ENCODE assay signal across 11 cellular contexts in the genomic region with DNA sequence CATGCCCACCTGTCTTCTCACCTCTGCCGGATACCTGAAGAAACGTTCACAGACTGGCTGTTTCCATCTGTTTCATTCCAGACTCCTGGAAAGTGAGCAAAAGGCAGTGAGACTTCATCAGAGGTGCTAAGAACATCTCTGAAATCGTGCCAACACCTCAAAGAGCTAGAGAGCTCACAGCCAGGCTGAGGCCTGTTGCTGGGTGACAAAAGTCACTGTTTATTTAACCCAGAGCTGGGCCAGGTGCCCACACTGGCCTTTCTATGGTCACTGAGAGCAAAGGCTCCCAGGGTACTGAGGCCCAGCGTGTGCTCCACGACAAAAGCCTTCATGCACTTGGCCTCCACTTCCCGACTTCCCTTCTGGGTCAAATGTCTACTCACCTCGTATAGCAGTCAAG. TPM values are rescaled to one million over a fixed set of nuclear protein-coding genes. Genes with fewer than 3 reads are reported as not detected.
DNase-seq lines count a peak whose midpoint lies in the region; ATAC-seq, FAIRE-seq and TF ChIP-seq lines count a peak whose summit lies in the region.
"Had no signal": no experiment of that assay in that cellular context is flagged by ENCODE, and none has a peak within 500 bp of the region (broad histone marks: within the 10 kb centered on the region; RNA-seq: fewer than 3 reads in every experiment).

No MANE protein-coding gene starts in this region.

- H3K4me3 ChIP-seq in RWPE2 (ENCODE audit: severe bottlenecking) (no peak overlapping the region), skeletal muscle satellite cell (ENCODE audit: low read length) (no peak overlapping the region), osteoblast (ENCODE audit: insufficient read depth, low read length) (no peak overlapping the region)

- H3K27ac ChIP-seq in RWPE2 (ENCODE audit: poor library complexity, severe bottlenecking) = peak overlapping the region; percentile 27
- H3K27ac ChIP-seq in osteoblast (ENCODE audit: low read depth, low read length) = no peak overlapping the region
- H3K27ac ChIP-seq: WERI-Rb-1 had no signal

- peak overlapping the region; percentile 16 for H3K4me2 ChIP-seq in skeletal muscle satellite cell (ENCODE audit: low read length)
- H3K4me2 ChIP-seq in osteoblast (ENCODE audit: insufficient read depth, low read length) = no peak overlapping the region

- no peak overlapping the region for H2AFZ ChIP-seq in osteoblast (ENCODE audit: low read length)

- H3K9ac ChIP-seq in skeletal muscle satellite cell (ENCODE audit: low read depth, low read length) = no peak overlapping the region

- peak; percentile 53 for FAIRE-seq in islet of Langerhans (lab: Jason Lieb, UNC)

- peak; percentile 86 for DNase-seq in M059J (ENCODE audit: low read depth)
- no peak for DNase-seq in RWPE2 (ENCODE audit: low spot score)
- no peak for DNase-seq in osteoblast (ENCODE audit: insufficient read length, low spot score, missing footprints)
- DNase-seq: activated T-cell treated with anti-CD3 and anti-CD28 coated beads, Interleukin-2, amount 50 U/mL, for 4 hours; NCI-H187; WERI-Rb-1 had no signal

- H3K27me3 ChIP-seq in RWPE2 (ENCODE audit: insufficient read depth, poor library complexity, severe bottlenecking) = no peaks in the 10 kb centered on the region
- H3K27me3 ChIP-seq in skeletal muscle satellite cell (ENCODE audit: control insufficient read depth, insufficient read depth, low read length) = no peaks in the 10 kb centered on the region
- H3K27me3 ChIP-seq in osteoblast (ENCODE audit: insufficient read depth, low read length) = no peaks in the 10 kb centered on the region

- no peak for ATAC-seq in RWPE2 (ENCODE audit: low read depth)
- no peak for ATAC-seq in GM18909 (IDR thresholded peaks at IDR 0.05; ENCODE audit: poor library complexity, unreplicated experiment)
- no peak for ATAC-seq in HG03439 (IDR thresholded peaks at IDR 0.05; ENCODE audit: unreplicated experiment)
- no peak for ATAC-seq in GM21619 (IDR thresholded peaks at IDR 0.05; ENCODE audit: unreplicated experiment)
- ATAC-seq: activated T-cell treated with anti-CD3 and anti-CD28 coated beads, Interleukin-2, amount 50 U/mL, for 4 hours had no signal

- TF ChIP-seq CTCF in RWPE2 (IDR thresholded peaks at IDR 0.05; ENCODE audit: poor library complexity, severe bottlenecking) (no peak), osteoblast (IDR thresholded peaks at IDR 0.05; ENCODE audit: extremely low read depth, low read depth, low read length) (no peak)

- H4K20me1 ChIP-seq in osteoblast (ENCODE audit: insufficient read depth, low read length) = peaks cover 2% of the 10 kb centered on the region

- H3K36me3 ChIP-seq in RWPE2 (ENCODE audit: low read depth) = no peaks in the 10 kb centered on the region
- no peaks in the 10 kb centered on the region for H3K36me3 ChIP-seq in skeletal muscle satellite cell (ENCODE audit: insufficient read depth, low read length)
- H3K36me3 ChIP-seq in osteoblast (ENCODE audit: insufficient read depth, low read length) = no peaks in the 10 kb centered on the region

- peaks cover 31% of the 10 kb centered on the region for H3K4me1 ChIP-seq in RWPE2 (ENCODE audit: insufficient read depth, poor library complexity, severe bottlenecking)
- peaks cover 48% of the 10 kb centered on the region for H3K4me1 ChIP-seq in skeletal muscle satellite cell (ENCODE audit: control insufficient read depth, insufficient read depth, low read length)
- peaks cover 28% of the 10 kb centered on the region for H3K4me1 ChIP-seq in osteoblast (ENCODE audit: insufficient read depth, low read length)

- H3K9me3 ChIP-seq in RWPE2 (ENCODE audit: severe bottlenecking) (no peaks in the 10 kb centered on the region), skeletal muscle satellite cell (replicated peaks; ENCODE audit: low read length) (no peaks in the 10 kb centered on the region), osteoblast (ENCODE audit: low read depth, low read length) (no peaks in the 10 kb centered on the region)

- H3K79me2 ChIP-seq in osteoblast (ENCODE audit: insufficient read depth, low read length) = no peaks in the 10 kb centered on the region

RNA-seq across cellular contexts. Expression of gene NANOS1, which starts 3.7 kb away (rescaled TPM):
- total RNA-seq in M059J (2014; rRNA removed; shearing (Covaris generic)) = 3.2 and 6.2 TPM in 2 replicates
- 0.44 and 0.76 TPM in 2 replicates for total RNA-seq in skeletal muscle satellite cell (2012; rRNA removed)
- 1.1 and 1.2 TPM in 2 replicates for total RNA-seq in osteoblast

RNA-seq across cellular contexts. Expression of gene EIF3A, which starts 54.8 kb away (rescaled TPM):
- 33.0 and 62.4 TPM in 2 replicates for total RNA-seq in M059J (2014; rRNA removed; shearing (Covaris generic))
- total RNA-seq in skeletal muscle satellite cell (2012; rRNA removed) = 110 and 111 TPM in 2 replicates
- total RNA-seq in osteoblast = 135 and 151 TPM in 2 replicates
